ENCODE assay signal across 8 cellular contexts in the genomic region with DNA sequence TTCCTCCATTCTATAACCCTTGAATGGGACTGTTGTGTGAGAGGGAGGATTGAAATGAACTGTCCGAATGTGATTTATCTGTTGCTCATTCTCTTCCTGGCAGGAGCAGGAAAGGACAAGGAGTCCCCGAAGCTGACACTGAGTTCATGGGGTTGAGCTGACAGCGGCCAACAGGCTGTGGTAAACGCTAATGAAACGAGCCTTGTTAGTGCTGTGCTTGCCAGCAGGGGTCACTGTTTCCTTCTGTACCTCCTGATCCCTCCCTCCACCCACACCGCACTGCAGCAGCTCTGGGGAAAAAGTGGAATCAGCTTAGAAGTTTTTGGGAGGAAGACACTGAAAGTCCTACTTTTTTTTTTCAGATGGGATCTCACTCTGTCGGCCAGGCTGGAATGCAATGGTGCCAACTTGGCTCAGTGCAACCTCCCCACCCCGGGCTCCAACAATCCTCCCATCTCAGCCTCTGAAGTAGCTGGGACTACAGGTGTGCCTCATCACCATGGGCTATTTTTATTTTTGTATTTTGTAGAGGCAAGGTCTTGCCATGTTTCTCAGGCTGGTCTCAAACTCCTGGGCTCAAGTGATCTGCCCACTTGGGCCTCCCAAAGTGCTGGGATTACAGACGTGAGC. TPM values are rescaled to one million over a fixed set of nuclear protein-coding genes. Genes with fewer than 3 reads are reported as not detected.
DNase-seq lines count a peak whose midpoint lies in the region; ATAC-seq and TF ChIP-seq lines count a peak whose summit lies in the region.

No MANE protein-coding gene starts in this region.

- H3K27ac ChIP-seq in PC-9 (no peak overlapping the region), foreskin keratinocyte (no peak overlapping the region), suprapubic skin (no peak overlapping the region)

- H3K4me3 ChIP-seq in HAP-1 (no peak overlapping the region), PC-9 (no peak overlapping the region), suprapubic skin (no peak overlapping the region)

- CTCF ChIA-PET in PC-9 (lab: Charles Lee): interaction anchor here (1.1 kb wide), 1 partner anchor 368 kb away, joined by 4 read pairs; no protein-coding TSS in a partner anchor

- H3K4me2 ChIP-seq in PC-9: no peak overlapping the region

- peak; percentile 45 for ATAC-seq in foreskin keratinocyte
- ATAC-seq in GM19455 (IDR thresholded peaks at IDR 0.05; ENCODE audit: unreplicated experiment): no peak

- POLR2A ChIA-PET in PC-9 (lab: Charles Lee; ENCODE audit: unreplicated experiment): interaction anchor here (0.6 kb wide), 1 partner anchor 366 kb away, joined by 4 read pairs; no protein-coding TSS in a partner anchor

- H3K27me3 ChIP-seq in HAP-1 (ENCODE audit: low read depth) (no peaks in the 10 kb centered on the region), PC-9 (ENCODE audit: insufficient read depth, low read depth) (no peaks in the 10 kb centered on the region), foreskin keratinocyte (no peaks in the 10 kb centered on the region), suprapubic skin (no peaks in the 10 kb centered on the region)

- H4K20me1 ChIP-seq in PC-9 (ENCODE audit: insufficient read depth): no peaks in the 10 kb centered on the region

- no peaks in the 10 kb centered on the region for H3K36me3 ChIP-seq in HAP-1 (replicated peaks)
- no peaks in the 10 kb centered on the region for H3K36me3 ChIP-seq in PC-9 (ENCODE audit: low read depth)
- no peaks in the 10 kb centered on the region for H3K36me3 ChIP-seq in suprapubic skin

- no peaks in the 10 kb centered on the region for H3K79me2 ChIP-seq in PC-9 (ENCODE audit: low read depth)

- intact Hi-C loops in PC-9 (cut with micrococcal nuclease; ENCODE audit: unreplicated experiment): loop anchor here (1.0 kb wide), 1 partner anchor 321 kb away; no protein-coding TSS in a partner anchor

- peak; percentile 62 for TF ChIP-seq CTCF in PC-9 (conservative IDR thresholded peaks at IDR 0.05)
- TF ChIP-seq CTCF in foreskin keratinocyte (conservative IDR thresholded peaks at IDR 0.05): peak; percentile 60
- TF ChIP-seq CTCF in suprapubic skin (IDR thresholded peaks at IDR 0.05): peak; percentile 38 to 57

- TF ChIP-seq EP300 in suprapubic skin (IDR thresholded peaks at IDR 0.05): no peak

- WGBS in suprapubic skin: 30% methylated on average over 9 of the region's 9 CpGs

- TF ChIP-seq POLR2A in suprapubic skin (IDR thresholded peaks at IDR 0.05): no peak

- no TSS peak for BruUV-seq in PC-9 (replicated peaks; lab: Mats Ljungman, UMichigan)

- no peaks in the 10 kb centered on the region for H3F3A ChIP-seq in PC-9 (ENCODE audit: insufficient read depth, low read depth)

- H3K9me3 ChIP-seq in HAP-1 (no peaks in the 10 kb centered on the region), PC-9 (ENCODE audit: insufficient read depth, low read depth) (peaks cover 10% of the 10 kb centered on the region; the same call in 1 of the 2 replicates), suprapubic skin (no peaks in the 10 kb centered on the region)

- in situ Hi-C loops in HAP-1 (cut with MboI; ENCODE audit: low sequenced_read_pairs): loop anchor here (5.0 kb wide), 2 partner anchors 92 to 322 kb away; no protein-coding TSS in a partner anchor

- H2AFZ ChIP-seq in PC-9: no peak overlapping the region

- H3K4me1 ChIP-seq in HAP-1 (no peaks in the 10 kb centered on the region), PC-9 (replicated peaks; ENCODE audit: insufficient read depth) (no peaks in the 10 kb centered on the region), foreskin keratinocyte (no peaks in the 10 kb centered on the region), suprapubic skin (peaks cover 3% of the 10 kb centered on the region)

- DNase-seq in A172 (ENCODE audit: low spot score): peak; percentile 46
- peak; percentile 58 to 84 for DNase-seq in HAP-1 (ENCODE audit: low spot score in 2 of 2)
- DNase-seq in PC-9: peak; percentile 37
- DNase-seq in activated T-helper 1 cell treated with anti-CD3 and anti-CD28 coated beads, Interleukin-2, amount 50 U/mL, for 16 hours (ENCODE audit: low read depth in 1 of 2, low spot score in 1 of 2): peak; percentile 35 to 45
- peak in 1 of 2 donors; percentile 27 for DNase-seq in foreskin keratinocyte
- DNase-seq in non-pigmented ciliary epithelial cell (ENCODE audit: low read depth): peak; percentile 24
- peak; percentile 72 to 86 for DNase-seq in suprapubic skin (ENCODE audit: low spot score in 2 of 2)

- H3K9me2 ChIP-seq in PC-9 (ENCODE audit: insufficient read depth): no peaks in the 10 kb centered on the region

RNA-seq across cellular contexts. Expression of gene ZNF761, which starts 6.7 kb away (rescaled TPM):
- total RNA-seq in A172 (2014; rRNA removed; shearing (Covaris generic)): 22.4 and 37.0 TPM in 2 replicates
- total RNA-seq in PC-9 (2021): 15.6 and 16.4 TPM in 2 replicates
- 8.9 and 9.0 TPM in 2 replicates for total RNA-seq in foreskin keratinocyte
- polyA plus RNA-seq in foreskin keratinocyte: 3.5 and 4.5 TPM in 2 replicates
- 10 to 100 TPM in 2 of 4 donors, 1 to 10 TPM in 2; 6.4 to 16.1 (median 9.6) TPM for total RNA-seq in suprapubic skin

RNA-seq across cellular contexts. Expression of gene ZNF765, which starts 30.1 kb away (rescaled TPM):
- 26.9 and 29.5 TPM in 2 replicates for total RNA-seq in A172 (2014; rRNA removed; shearing (Covaris generic))
- total RNA-seq in PC-9 (2021): 12.1 and 12.5 TPM in 2 replicates
- total RNA-seq in foreskin keratinocyte: 6.8 and 7.6 TPM in 2 replicates
- polyA plus RNA-seq in foreskin keratinocyte: 1.3 and 1.4 TPM in 2 replicates
- total RNA-seq in suprapubic skin: 10 to 100 TPM in 1 of 4 donors, 1 to 10 TPM in 3; 6.0 to 19.7 (median 7.7) TPM

RNA-seq across cellular contexts. Expression of gene ZNF813, which starts 42.5 kb away (rescaled TPM):
- 2.1 and 2.7 TPM in 2 replicates for total RNA-seq in A172 (2014; rRNA removed; shearing (Covaris generic))
- total RNA-seq in PC-9 (2021): 6.1 and 6.3 TPM in 2 replicates
- total RNA-seq in foreskin keratinocyte: 3.4 and 4.1 TPM in 2 replicates
- polyA plus RNA-seq in foreskin keratinocyte: 0.96 and 1.0 TPM in 2 replicates
- total RNA-seq in suprapubic skin: 1 to 10 TPM; 2.4 to 4.7 (median 3.6) TPM

RNA-seq across cellular contexts. Expression of gene ZNF525, which starts 59.6 kb away (rescaled TPM):
- 2.0 and 2.8 TPM in 2 replicates for total RNA-seq in A172 (2014; rRNA removed; shearing (Covaris generic))
- total RNA-seq in PC-9 (2021): 19.7 and 21.8 TPM in 2 replicates
- total RNA-seq in foreskin keratinocyte: 9.0 and 10.2 TPM in 2 replicates
- 3.0 and 3.5 TPM in 2 replicates for polyA plus RNA-seq in foreskin keratinocyte
- total RNA-seq in suprapubic skin: 10 to 100 TPM in 3 of 4 donors, 1 to 10 TPM in 1; 6.4 to 48.2 (median 16.0) TPM
